In genomic region chr21:25708467-25709065, GRCh38 we compare ENCODE assay signal across 9 cellular contexts. TPM values are rescaled to one million over a fixed set of nuclear protein-coding genes. Genes with fewer than 3 reads are reported as not detected.
A peak's percentile ranks its signal among the peaks of the same experiment; 100 is the strongest.
DNase-seq lines count a peak whose midpoint lies in the region; ATAC-seq, FAIRE-seq and TF ChIP-seq lines count a peak whose summit lies in the region.
"Had no signal": no experiment of that assay in that cellular context is flagged by ENCODE, and none has a peak within 500 bp of the region (broad histone marks: within the 10 kb centered on the region; RNA-seq: fewer than 3 reads in every experiment).

No MANE protein-coding gene starts in this region.

- H3K9me2 ChIP-seq in GM23248 (ENCODE audit: insufficient read depth) = no peaks in the 10 kb centered on the region

- ATAC-seq in pancreas = peak in 3 of 4 donors; percentile 46 to 53 (median 47)

- H3K4me1 ChIP-seq in CD8-positive, alpha-beta memory T cell (ENCODE audit: insufficient read depth, low read length) = no peaks in the 10 kb centered on the region
- H3K4me1 ChIP-seq in GM23248 (ENCODE audit: insufficient read depth) (no peaks in the 10 kb centered on the region), fibroblast of lung (ENCODE audit: control insufficient read depth, extremely low read depth, insufficient read depth, low read length) (no peaks in the 10 kb centered on the region), pancreas (no peaks in the 10 kb centered on the region)

- H3K27ac ChIP-seq in CD8-positive, alpha-beta memory T cell (ENCODE audit: low read depth, low read length) = no peak overlapping the region
- H3K27ac ChIP-seq in GM23248 = no peak overlapping the region
- no peak overlapping the region for H3K27ac ChIP-seq in fibroblast of lung (ENCODE audit: insufficient read depth, low read length)
- H3K27ac ChIP-seq in pancreas = no peak overlapping the region

- H3K4me3 Mint-ChIP-seq in CD8-positive, alpha-beta memory T cell = no peak overlapping the region
- H3K4me3 Mint-ChIP-seq: stimulated activated naive CD8-positive, alpha-beta T cell treated with anti-CD3 and anti-CD28 coated beads, Interleukin-15, Interleukin-2, amounts not matched to agents 100 ng/mL and 50 ng/mL, for 24 hours had no signal

- no peak overlapping the region for H3K27ac Mint-ChIP-seq in CD8-positive, alpha-beta memory T cell
- H3K27ac Mint-ChIP-seq: stimulated activated naive CD8-positive, alpha-beta T cell treated with anti-CD3 and anti-CD28 coated beads, Interleukin-15, Interleukin-2, amounts not matched to agents 100 ng/mL and 50 ng/mL, for 24 hours had no signal

- CTCF ChIA-PET in CD8-positive, alpha-beta memory T cell (lab: Charles Lee) = interaction anchor here (1.2 to 2.1 kb wide), 3 partner anchors 9 to 100 kb away, joined by 3 to 19 read pairs (median 7); no protein-coding TSS in a partner anchor

- H3K9me3 ChIP-seq in CD8-positive, alpha-beta memory T cell (ENCODE audit: low read length) = no peaks in the 10 kb centered on the region
- H3K9me3 ChIP-seq in GM23248 (ENCODE audit: low read depth) (no peaks in the 10 kb centered on the region), fibroblast of lung (ENCODE audit: control insufficient read depth, insufficient read depth, low read depth, low read length) (no peaks in the 10 kb centered on the region), pancreas (no peaks in the 10 kb centered on the region)

- H3K27me3 ChIP-seq in CD8-positive, alpha-beta memory T cell (ENCODE audit: insufficient read depth, low read length, poor library complexity, severe bottlenecking) = no peaks in the 10 kb centered on the region
- H3K27me3 ChIP-seq in GM23248 (replicated peaks; ENCODE audit: insufficient read depth) (no peaks in the 10 kb centered on the region), fibroblast of lung (ENCODE audit: control insufficient read depth, insufficient read depth, low read length) (no peaks in the 10 kb centered on the region), pancreas (no peaks in the 10 kb centered on the region)

- H3K36me3 ChIP-seq in CD8-positive, alpha-beta memory T cell (ENCODE audit: insufficient read depth, low read length) = no peaks in the 10 kb centered on the region
- no peaks in the 10 kb centered on the region for H3K36me3 ChIP-seq in GM23248 (ENCODE audit: low read depth)
- no peaks in the 10 kb centered on the region for H3K36me3 ChIP-seq in fibroblast of lung (ENCODE audit: control insufficient read depth, insufficient read depth, low read length)
- H3K36me3 ChIP-seq in pancreas = no peaks in the 10 kb centered on the region

- POLR2A ChIA-PET in CD8-positive, alpha-beta memory T cell (lab: Charles Lee) = no interaction called here

- peak; percentile 11 to 64 (median 24) for DNase-seq in CD8-positive, alpha-beta memory T cell
- DNase-seq in GM23248 (peak; percentile 53), NCI-H748 treated with DMSO at 0.1 percent for 48 hours (lab: John Stamatoyannopoulos, UW) (peak; percentile 34), activated T-cell treated with anti-CD3 and anti-CD28 coated beads for 1 hour (ENCODE audit: low read depth) (peak; percentile 29), fibroblast of lung (ENCODE audit: low read depth in 2 of 2) (peak; percentile 31 to 69), pancreas (peak in 1 of 6 donors; percentile 26), ureter (ENCODE audit: low spot score) (no peak), NCI-H1048 (lab: John Stamatoyannopoulos, UW) (no peak)

- intact Hi-C loops in pancreas (cut with DNase I) = loop anchor here in 1 of 3 donors (5.0 kb wide), 1 partner anchor 96 kb away; no protein-coding TSS in a partner anchor

- H3K4me3 ChIP-seq in CD8-positive, alpha-beta memory T cell (ENCODE audit: low read length) = no peak overlapping the region
- no peak overlapping the region for H3K4me3 ChIP-seq in GM23248
- no peak overlapping the region for H3K4me3 ChIP-seq in fibroblast of lung (replicated peaks in 1 of 4; ENCODE audit: control extremely low read depth in 1 of 4, insufficient read depth in 1 of 4, low read depth in 3 of 4, low read length in 4 of 4)
- no peak overlapping the region for H3K4me3 ChIP-seq in pancreas

- H3K27me3 Mint-ChIP-seq in CD8-positive, alpha-beta memory T cell = no peaks in the 10 kb centered on the region
- H3K27me3 Mint-ChIP-seq: stimulated activated naive CD8-positive, alpha-beta T cell treated with anti-CD3 and anti-CD28 coated beads, Interleukin-15, Interleukin-2, amounts not matched to agents 100 ng/mL and 50 ng/mL, for 24 hours had no signal

- no peaks in the 10 kb centered on the region for H3K36me3 Mint-ChIP-seq in CD8-positive, alpha-beta memory T cell

- peak; percentile 76 for FAIRE-seq in pancreas (lab: Jason Lieb, UNC)

- H4K20me1 ChIP-seq in GM23248 (ENCODE audit: insufficient read depth) = no peaks in the 10 kb centered on the region
- no peaks in the 10 kb centered on the region for H4K20me1 ChIP-seq in fibroblast of lung (ENCODE audit: control insufficient read depth, extremely low read depth, insufficient read depth, low read length)

- 49 to 50% methylated on average over 7 of the region's 7 CpGs for WGBS in GM23248 (ENCODE audit: low coverage in 1 of 2, low lambda C conversion rate in 2 of 2, missing lambda C conversion rate in 2 of 2), 2 experiments
- WGBS in pancreas, 2 donors = 51 to 53% methylated on average over 7 of the region's 7 CpGs

- peak; percentile 70 to 73 for TF ChIP-seq CTCF in fibroblast of lung (conservative IDR thresholded peaks at IDR 0.05 in 1 of 2, IDR thresholded peaks at IDR 0.05 in 1 of 2; ENCODE audit: low read depth in 1 of 2, low read length in 2 of 2)
- TF ChIP-seq CTCF in pancreas (IDR thresholded peaks at IDR 0.05) = peak; percentile 62 to 83 (median 72)

- H3F3A ChIP-seq in GM23248 (ENCODE audit: insufficient read depth) = no peaks in the 10 kb centered on the region

- no peaks in the 10 kb centered on the region for H3K9me3 Mint-ChIP-seq in CD8-positive, alpha-beta memory T cell
- H3K9me3 Mint-ChIP-seq: stimulated activated naive CD8-positive, alpha-beta T cell treated with anti-CD3 and anti-CD28 coated beads, Interleukin-15, Interleukin-2, amounts not matched to agents 100 ng/mL and 50 ng/mL, for 24 hours had no signal

- in situ Hi-C loops in GM23248 (cut with MboI) = no loop called here

- H3K79me2 ChIP-seq in GM23248 (ENCODE audit: insufficient read depth) (no peaks in the 10 kb centered on the region), fibroblast of lung (ENCODE audit: control insufficient read depth, insufficient read depth, low read length) (no peaks in the 10 kb centered on the region)

- H2AFZ ChIP-seq in GM23248 (no peak overlapping the region), fibroblast of lung (ENCODE audit: low read length) (no peak overlapping the region)

- H3K4me2 ChIP-seq in GM23248 (ENCODE audit: unreplicated experiment) = no peak overlapping the region
- H3K4me2 ChIP-seq in fibroblast of lung (ENCODE audit: extremely low read depth, insufficient read depth, low read length) = no peak overlapping the region

- no peaks in the 10 kb centered on the region for H3K4me1 Mint-ChIP-seq in CD8-positive, alpha-beta memory T cell

- H3K9ac ChIP-seq in GM23248 (no peak overlapping the region), fibroblast of lung (ENCODE audit: insufficient read depth, low read length) (no peak overlapping the region)

RNA-seq across cellular contexts. Expression of gene ATP5PF, which starts 26.1 kb away (rescaled TPM):
- total RNA-seq in CD8-positive, alpha-beta memory T cell = 100 to 1,000 TPM; 182 to 197 TPM
- polyA plus RNA-seq in CD8-positive, alpha-beta memory T cell = 366 TPM
- 59.3 and 86.0 TPM in 2 replicates for total RNA-seq in GM23248 (2014; rRNA removed; shearing (Covaris generic))
- polyA plus RNA-seq in GM23248 (2016; fragmentation: Nextera tagmentation; extraction: Ambion mirVana) (358 and 376 TPM in 2 replicates), fibroblast of lung (260 and 285 TPM in 2 replicates), pancreas (100 to 1,000 TPM; 121 to 158 TPM)
- total RNA-seq in fibroblast of lung (40.3 and 46.6 TPM in 2 replicates), pancreas (10 to 100 TPM; 35.5 to 60.1 (median 47.8) TPM), ureter (99.8 TPM)
- polyA plus RNA-seq in fibroblast of lung (2012) = 262 and 271 TPM in 2 replicates
- polyA minus RNA-seq in fibroblast of lung (ENCODE audit: low replicate concordance) = 4.6 and 5.0 TPM in 2 replicates

RNA-seq across cellular contexts. Expression of gene GABPA, which starts 26.2 kb away (rescaled TPM):
- total RNA-seq in CD8-positive, alpha-beta memory T cell = 10 to 100 TPM; 25.0 to 26.8 TPM
- polyA plus RNA-seq in CD8-positive, alpha-beta memory T cell = 17.9 TPM
- total RNA-seq in GM23248 (2014; rRNA removed; shearing (Covaris generic)) = 23.4 and 24.4 TPM in 2 replicates
- polyA plus RNA-seq in GM23248 (2016; fragmentation: Nextera tagmentation; extraction: Ambion mirVana) (14.8 and 17.6 TPM in 2 replicates), fibroblast of lung (16.4 and 20.5 TPM in 2 replicates), pancreas (1 to 10 TPM; 3.7 to 6.3 TPM)
- total RNA-seq in fibroblast of lung (28.6 and 29.5 TPM in 2 replicates), pancreas (10 to 100 TPM in 1 of 6 donors, 1 to 10 TPM in 5; 6.6 to 14.7 (median 9.1) TPM), ureter (26.3 TPM)
- polyA plus RNA-seq in fibroblast of lung (2012) = 9.7 and 11.9 TPM in 2 replicates
- 0.74 and 1.8 TPM in 2 replicates for polyA minus RNA-seq in fibroblast of lung (ENCODE audit: low replicate concordance)

Comparison
In these comparisons a context has a peak if more than half of its experiments do, and no peak if none do; other contexts are left out.
1. DNase-seq: peak in CD8-positive, alpha-beta memory T cell (5 of 5), GM23248 (single experiment), NCI-H748 treated with DMSO at 0.1 percent for 48 hours (single experiment), activated T-cell treated with anti-CD3 and anti-CD28 coated beads for 1 hour (single experiment) and fibroblast of lung (2 of 2); none in ureter (single experiment) and NCI-H1048 (single experiment).